Comparison of ENCODE assay signal across 2 cellular contexts in genomic region chr17:58605470-58605869, GRCh38.
A peak's percentile ranks its signal among the peaks of the same experiment; 100 is the strongest.
TF ChIP-seq lines count a peak whose summit lies in the region.

No MANE protein-coding gene starts in this region.

TF ChIP-seq in HCT116, 20 proteins besides CTCF, POLR2A, EP300 and RAD21 (continued from another document):
- no peak for TF ChIP-seq REST (IDR thresholded peaks at IDR 0.05; ENCODE audit: low read depth)
- no peak for TF ChIP-seq POLR2AphosphoS5 (IDR thresholded peaks at IDR 0.05; ENCODE audit: low read depth, low read length)
- no peak for TF ChIP-seq JUND (IDR thresholded peaks at IDR 0.05)
- no peak for TF ChIP-seq MAX (IDR thresholded peaks at IDR 0.05)
- TF ChIP-seq SP1 (IDR thresholded peaks at IDR 0.05; ENCODE audit: low read depth) = no peak
- no peak for TF ChIP-seq EZH2phosphoT487 (IDR thresholded peaks at IDR 0.05; ENCODE audit: borderline replicate concordance)

TF ChIP-seq in K562, 482 proteins besides CTCF, POLR2A, EP300 and RAD21 (continued from another document):
- no peak for TF ChIP-seq ATF4 (CRISPR knock-in tag; IDR thresholded peaks at IDR 0.05)
- TF ChIP-seq RBM25 (IDR thresholded peaks at IDR 0.05; ENCODE audit: low read depth, low read length, severe bottlenecking) = peak; percentile 47
- TF ChIP-seq CTBP1 (IDR thresholded peaks at IDR 0.05; ENCODE audit: borderline replicate concordance) = no peak
- TF ChIP-seq BCOR (IDR thresholded peaks at IDR 0.05) = peak; percentile 64; the same call in 1 of the 2 replicates
- no peak for TF ChIP-seq ZBTB40 (IDR thresholded peaks at IDR 0.05)
- no peak for TF ChIP-seq ZBTB40 (CRISPR knock-in tag; IDR thresholded peaks at IDR 0.05)
- no peak for TF ChIP-seq ARID1B (IDR thresholded peaks at IDR 0.05)
- no peak for TF ChIP-seq SREBF1 (IDR thresholded peaks at IDR 0.05; ENCODE audit: borderline replicate concordance, low read depth, low read length)
- TF ChIP-seq HCFC1 (IDR thresholded peaks at IDR 0.05; ENCODE audit: low read depth, low read length) = no peak
- TF ChIP-seq MAX (CRISPR knock-in tag; IDR thresholded peaks at IDR 0.05) = no peak
- TF ChIP-seq ZFP36 (IDR thresholded peaks at IDR 0.05; ENCODE audit: low read depth, low read length, partially characterized antibody) = peak; percentile 90
- TF ChIP-seq LEF1 (IDR thresholded peaks at IDR 0.05) = no peak
- no peak for TF ChIP-seq ZBTB12 (CRISPR knock-in tag; IDR thresholded peaks at IDR 0.05)
- TF ChIP-seq HDAC1 (IDR thresholded peaks at IDR 0.05) = no peak
